Comparison of ENCODE assay signal across 26 cellular contexts in genomic region chr7:116618729-116619128, GRCh38. TPM values are rescaled to one million over a fixed set of nuclear protein-coding genes. Genes with fewer than 3 reads are reported as not detected.
DNase-seq lines count a peak whose midpoint lies in the region; ATAC-seq, FAIRE-seq and TF ChIP-seq lines count a peak whose summit lies in the region.
"Had no signal": no experiment of that assay in that cellular context is flagged by ENCODE, and none has a peak within 500 bp of the region (broad histone marks: within the 10 kb centered on the region; RNA-seq: fewer than 3 reads in every experiment).

No MANE protein-coding gene starts in this region.

- H4K20me1 ChIP-seq in HepG2 (ENCODE audit: insufficient read depth, low read length) = no peaks in the 10 kb centered on the region
- no peaks in the 10 kb centered on the region for H4K20me1 ChIP-seq in IMR-90 (ENCODE audit: insufficient read depth, low read length)
- H4K20me1 ChIP-seq in K562 (replicated peaks; ENCODE audit: control insufficient read depth, insufficient read depth, low read length) = no peaks in the 10 kb centered on the region
- H4K20me1 ChIP-seq: BLaER1 had no signal

- DNase-seq in HepG2 (ENCODE audit: low spot score) = no peak
- no peak for DNase-seq in right lobe of liver
- DNase-seq in IMR-90 = no peak
- DNase-seq in K562 (ENCODE audit: extremely low read depth in 1 of 4, low spot score in 3 of 4) = no peak
- DNase-seq in GM13976 (ENCODE audit: low spot score) = no peak
- no peak for DNase-seq in lower leg skin (ENCODE audit: low spot score in 2 of 2)
- DNase-seq: ACHN; BE2C; C1 segment of cervical spinal cord; CD4-positive, alpha-beta memory T cell; CD4-positive, CD25-positive, alpha-beta regulatory T cell; CD8-positive, alpha-beta memory T cell; COR-L47; DMS 273 treated with DMSO at 0.1 percent for 48 hours; DMS153; DMS53; DND-41; EL; GDM1 had no signal

- in situ Hi-C loops in HepG2 (cut with HindIII; ENCODE audit: extremely low pct_ligation_motif_present, low pct_unique_long_range_greater_than_20kb) (no loop called here), IMR-90 (cut with MboI; ENCODE audit: low sequenced_read_pairs) (no loop called here), K562 (cut with MboI) (no loop called here), GM13976 (cut with MboI; ENCODE audit: low sequenced_read_pairs, unreplicated experiment) (no loop called here)

- no peak for TF ChIP-seq POLR2A in HepG2 (IDR thresholded peaks at IDR 0.05; ENCODE audit: insufficient read depth in 1 of 2, low read depth in 2 of 2, low read length in 2 of 2)
- TF ChIP-seq POLR2A in right lobe of liver (IDR thresholded peaks at IDR 0.05) = no peak
- no peak for TF ChIP-seq POLR2A in IMR-90 (IDR thresholded peaks at IDR 0.05; ENCODE audit: low read depth, low read length)
- TF ChIP-seq POLR2A in K562 (conservative IDR thresholded peaks at IDR 0.05) = no peak
- TF ChIP-seq POLR2A in lower leg skin (IDR thresholded peaks at IDR 0.05) = no peak

- no peak overlapping the region for H3K4ac ChIP-seq in IMR-90 (ENCODE audit: low read depth, low read length)

- H2AK5ac ChIP-seq in IMR-90 (ENCODE audit: low read depth, low read length) = no peak overlapping the region

- BruUV-seq in HepG2 (replicated peaks; lab: Mats Ljungman, UMichigan) = no TSS peak
- no TSS peak for BruUV-seq in IMR-90 (replicated peaks; lab: Mats Ljungman, UMichigan)
- BruUV-seq in K562 (replicated peaks; lab: Mats Ljungman, UMichigan) = no TSS peak

- CTCF ChIA-PET in HepG2 (lab: Yijun Ruan, JAX; ENCODE audit: low intra/inter-chr PET ratio, low total read pairs) = no interaction called here
- CTCF ChIA-PET in IMR-90 (lab: Yijun Ruan, JAX) = no interaction called here
- CTCF ChIA-PET in K562 (lab: Yijun Ruan, JAX; ENCODE audit: low intra/inter-chr PET ratio) = no interaction called here

- no peak overlapping the region for H3K27ac ChIP-seq in HepG2 (ENCODE audit: extremely low read length, insufficient read depth, low read length)
- no peak overlapping the region for H3K27ac ChIP-seq in right lobe of liver
- no peak overlapping the region for H3K27ac ChIP-seq in IMR-90 (ENCODE audit: insufficient read depth, low read length)
- no peak overlapping the region for H3K27ac ChIP-seq in K562 (ENCODE audit: extremely low read depth, low read depth, low read length)
- H3K27ac ChIP-seq: 22Rv1, BLaER1 had no signal

- H3K4me3 ChIP-seq in HepG2 (replicated peaks in 1 of 3; ENCODE audit: insufficient read depth in 1 of 3, low read depth in 2 of 3, low read length in 3 of 3) = no peak overlapping the region
- H3K4me3 ChIP-seq in right lobe of liver = no peak overlapping the region
- no peak overlapping the region for H3K4me3 ChIP-seq in IMR-90 (ENCODE audit: insufficient read depth, low read depth, low read length)
- no peak overlapping the region for H3K4me3 ChIP-seq in K562
- H3K4me3 ChIP-seq in lower leg skin (ENCODE audit: low read depth, poor library complexity, severe bottlenecking) = no peak overlapping the region
- H3K4me3 ChIP-seq: BLaER1, GM12878 had no signal

- H3K36me3 ChIP-seq in HepG2 (replicated peaks in 1 of 2; ENCODE audit: control insufficient read depth in 1 of 2, insufficient read depth in 2 of 2, low read length in 2 of 2) (no peaks in the 10 kb centered on the region), right lobe of liver (no peaks in the 10 kb centered on the region), IMR-90 (ENCODE audit: control insufficient read depth, insufficient read depth, low read length) (no peaks in the 10 kb centered on the region), K562 (ENCODE audit: control insufficient read depth, insufficient read depth, low read length) (no peaks in the 10 kb centered on the region)
- H3K36me3 ChIP-seq: BE2C, BLaER1 had no signal

- H3K9me1 ChIP-seq in IMR-90 (ENCODE audit: insufficient read depth, low read length) (peaks cover 4% of the 10 kb centered on the region; the same call in 1 of the 2 replicates), K562 (ENCODE audit: control insufficient read depth, insufficient read depth, low read length) (no peaks in the 10 kb centered on the region)

- no peak overlapping the region for H2AK9ac ChIP-seq in IMR-90 (replicated peaks; ENCODE audit: low read depth, low read length, poor library complexity)

- H3K9me3 ChIP-seq in HepG2 (ENCODE audit: low read length) (no peaks in the 10 kb centered on the region), right lobe of liver (no peaks in the 10 kb centered on the region), IMR-90 (ENCODE audit: control insufficient read depth, insufficient read depth, low read length) (peaks cover 2% of the 10 kb centered on the region; the same call in 1 of the 2 replicates), K562 (replicated peaks; ENCODE audit: control insufficient read depth, insufficient read depth, low read depth, low read length) (no peaks in the 10 kb centered on the region)
- H3K9me3 ChIP-seq: BE2C had no signal

- no peak overlapping the region for H4K91ac ChIP-seq in IMR-90 (ENCODE audit: insufficient read depth, low read depth, low read length)

- FAIRE-seq in HepG2 (lab: Jason Lieb, UNC) (no peak), K562 (lab: Jason Lieb, UNC) (no peak)
- FAIRE-seq: GM12878, GM12892, GM19239 had no signal

- POLR2A ChIA-PET in HepG2 (lab: Yijun Ruan, JAX) = no interaction called here
- POLR2A ChIA-PET in IMR-90 (lab: Charles Lee; ENCODE audit: unreplicated experiment) = no interaction called here
- POLR2A ChIA-PET in K562 (lab: Yijun Ruan, JAX) = interaction anchor here (0.5 kb wide), 1 partner anchor 306 kb away, joined by 3 read pairs; no protein-coding TSS in a partner anchor

- no peak overlapping the region for H4K8ac ChIP-seq in IMR-90 (ENCODE audit: low read depth in 2 of 2, low read length in 2 of 2)

- WGBS in HepG2 (ENCODE audit: low lambda C conversion rate) = 44% methylated on average over 2 of the region's 2 CpGs
- WGBS in right lobe of liver (ENCODE audit: insufficient coverage, low coverage, low lambda C conversion rate, missing lambda C conversion rate) = 83% methylated on average over 2 of the region's 2 CpGs
- 78% methylated on average over 1 of the region's 2 CpGs; no CpG with 5 or more reads in 1 of the 2 experiments for WGBS in IMR-90 (ENCODE audit: extremely low coverage in 2 of 2, insufficient read length in 1 of 2), 2 experiments
- 5% methylated on average over 2 of the region's 2 CpGs for WGBS in K562 (ENCODE audit: insufficient coverage, low coverage, missing lambda C conversion rate)
- whole genome bisulfite sequencing in lower leg skin, 2 donors = 89 to 90% methylated on average over 2 of the region's 2 CpGs

- intact Hi-C loops in HepG2 (cut with micrococcal nuclease; ENCODE audit: unreplicated experiment) = no loop called here
- intact Hi-C loops in right lobe of liver (cut with DNase I) = no loop called here
- intact Hi-C loops in IMR-90 (cut with micrococcal nuclease) = no loop called here
- intact Hi-C loops in K562 (cut with micrococcal nuclease) = no loop called here
- intact Hi-C loops in lower leg skin (cut with DNase I; ENCODE audit: low total_unique reads) = no loop called here

- H3K18ac ChIP-seq in IMR-90 (ENCODE audit: low read depth, low read length) = no peak overlapping the region

- H3K79me1 ChIP-seq in IMR-90 (ENCODE audit: low read depth in 1 of 2, low read length in 2 of 2) = no peaks in the 10 kb centered on the region

- H3K56ac ChIP-seq in IMR-90 (ENCODE audit: extremely low read depth, insufficient read depth, low read length) = no peak overlapping the region

- H4K5ac ChIP-seq in IMR-90 (ENCODE audit: low read depth, low read length) = no peak overlapping the region

- no peak overlapping the region for H2AFZ ChIP-seq in HepG2 (ENCODE audit: low read length)
- no peak overlapping the region for H2AFZ ChIP-seq in IMR-90 (replicated peaks; ENCODE audit: low read length, poor library complexity)
- no peak overlapping the region for H2AFZ ChIP-seq in K562 (ENCODE audit: low read depth, low read length)

- TF ChIP-seq RAD21 in HepG2 (CRISPR knock-in tag; IDR thresholded peaks at IDR 0.05) (no peak), IMR-90 (IDR thresholded peaks at IDR 0.05; ENCODE audit: low read length) (no peak), K562 (CRISPR knock-in tag; conservative IDR thresholded peaks at IDR 0.05 in 1 of 2, IDR thresholded peaks at IDR 0.05 in 1 of 2) (no peak)

- H3K4me2 ChIP-seq in HepG2 (ENCODE audit: low read depth, low read length) (no peak overlapping the region), IMR-90 (ENCODE audit: low read depth, low read length) (no peak overlapping the region), K562 (ENCODE audit: insufficient read depth, low read length) (no peak overlapping the region)
- H3K4me2 ChIP-seq: BLaER1 had no signal

- no peak overlapping the region for H3K9ac ChIP-seq in HepG2 (ENCODE audit: insufficient read depth, low read depth, low read length)
- no peak overlapping the region for H3K9ac ChIP-seq in IMR-90 (ENCODE audit: low read depth, low read length)
- no peak overlapping the region for H3K9ac ChIP-seq in K562 (ENCODE audit: insufficient read depth in 1 of 2, low read depth in 2 of 2, low read length in 2 of 2)
- H3K9ac ChIP-seq: BLaER1 had no signal

- H3K79me2 ChIP-seq in HepG2 (ENCODE audit: insufficient read depth, low read length) = no peaks in the 10 kb centered on the region
- no peaks in the 10 kb centered on the region for H3K79me2 ChIP-seq in K562 (ENCODE audit: control insufficient read depth, insufficient read depth, low read length)

- no peak overlapping the region for H2BK5ac ChIP-seq in IMR-90 (ENCODE audit: low read depth, low read length, poor library complexity, severe bottlenecking)

- no peak overlapping the region for H3K14ac ChIP-seq in IMR-90 (replicated peaks; ENCODE audit: low read depth, low read length)

- TF ChIP-seq CTCF in HepG2 (CRISPR knock-in tag; IDR thresholded peaks at IDR 0.05) (no peak), right lobe of liver (IDR thresholded peaks at IDR 0.05) (no peak), IMR-90 (conservative IDR thresholded peaks at IDR 0.05; ENCODE audit: low read depth, low read length) (no peak), K562 (IDR thresholded peaks at IDR 0.05 in 2 of 3, conservative IDR thresholded peaks at IDR 0.05 in 1 of 3; ENCODE audit: insufficient read depth in 2 of 3, low read depth in 1 of 3, low read length in 3 of 3) (no peak), GM13976 (IDR thresholded peaks at IDR 0.05; ENCODE audit: borderline replicate concordance, control extremely low read depth, extremely low read depth, insufficient read depth, missing control alignments) (no peak), lower leg skin (IDR thresholded peaks at IDR 0.05) (no peak)

- H3K4me1 ChIP-seq in HepG2 (ENCODE audit: insufficient read depth, low read length) = no peaks in the 10 kb centered on the region
- H3K4me1 ChIP-seq in right lobe of liver = peaks cover 0 to 6% (median 0%) of the 10 kb centered on the region in 4 donors
- H3K4me1 ChIP-seq in IMR-90 (ENCODE audit: control insufficient read depth, insufficient read depth, low read length) = no peaks in the 10 kb centered on the region
- H3K4me1 ChIP-seq in K562 (replicated peaks in 1 of 2; ENCODE audit: control insufficient read depth in 2 of 2, insufficient read depth in 2 of 2, low read length in 2 of 2) = no peaks in the 10 kb centered on the region
- H3K4me1 ChIP-seq: BE2C, BLaER1 had no signal

- peaks cover 0 to 4% of the 10 kb centered on the region in 2 experiments; a peak in 1 of 5 replicates for H3K27me3 ChIP-seq in HepG2 (ENCODE audit: control insufficient read depth in 1 of 2, insufficient read depth in 2 of 2, low read length in 2 of 2)
- H3K27me3 ChIP-seq in right lobe of liver = no peaks in the 10 kb centered on the region
- peaks cover 7% of the 10 kb centered on the region for H3K27me3 ChIP-seq in IMR-90 (ENCODE audit: control insufficient read depth, insufficient read depth, low read length)
- H3K27me3 ChIP-seq in K562 (ENCODE audit: control insufficient read depth in 2 of 2, insufficient read depth in 2 of 2, low read length in 2 of 2) = 0 out of 5 replicates have a peak, but pooled peaks cover 0 to 4% of the 10 kb centered on the region in 2 experiments
- H3K27me3 ChIP-seq: BLaER1 had no signal

- no peak overlapping the region for H2BK15ac ChIP-seq in IMR-90 (ENCODE audit: low read depth, low read length)

- no peak for TF ChIP-seq EP300 in HepG2 (IDR thresholded peaks at IDR 0.05; ENCODE audit: low read depth in 2 of 2, low read length in 2 of 2)
- TF ChIP-seq EP300 in HepG2 (CRISPR knock-in tag; IDR thresholded peaks at IDR 0.05; ENCODE audit: borderline replicate concordance) = no peak
- no peak for TF ChIP-seq EP300 in K562 (IDR thresholded peaks at IDR 0.05; ENCODE audit: low read length)

- H2BK20ac ChIP-seq in IMR-90 (ENCODE audit: low read depth, low read length) = no peak overlapping the region

- no peak overlapping the region for H3K23ac ChIP-seq in IMR-90 (ENCODE audit: low read depth, low read length)

- ATAC-seq in HepG2 (no peak), right lobe of liver (no peak), IMR-90 (ENCODE audit: low read depth) (no peak), K562 (no peak), HG03469 (IDR thresholded peaks at IDR 0.05; ENCODE audit: unreplicated experiment) (no peak)
- ATAC-seq: GM12878 had no signal

- dilution Hi-C loops in IMR-90 (cut with HindIII; ENCODE audit: low sequenced_read_pairs, unreplicated experiment) = no loop called here

- H2BK120ac ChIP-seq in IMR-90 (ENCODE audit: low read depth, low read length) = no peak overlapping the region

RNA-seq across cellular contexts. Expression of gene MET, which starts 53.3 kb away (rescaled TPM):
- total RNA-seq in HepG2 (2016; rRNA removed; fragmentation: Illumina TruSeq; extraction: Trizol) (23.3 and 31.5 TPM in 2 replicates), right lobe of liver (10 to 100 TPM; 32.9 to 45.2 (median 37.2) TPM), IMR-90 (2012; rRNA removed) (68.0 and 84.6 TPM in 2 replicates), K562 (2014; rRNA removed) (0.86 and 1.5 TPM in 2 replicates), K562 (2014; rRNA removed; fragmentation: Illumina TruSeq; extraction: Trizol) (0.70 and 0.84 TPM in 2 replicates), K562 (2015; rRNA removed; fragmentation: Illumina TruSeq; extraction: Trizol) (0.83 and 1.1 TPM in 2 replicates), K562 (2021) (0.65 and 1.2 TPM in 2 replicates), lower leg skin (10 to 100 TPM; 15.8 to 28.2 (median 24.5) TPM)
- 6.7 and 9.1 TPM in 2 replicates for total RNA-seq in HepG2 (2016; cell fraction: cytosol; rRNA removed; fragmentation: Illumina TruSeq; extraction: Trizol; ENCODE audit: low read depth)
- total RNA-seq in HepG2 (2016; cell fraction: insoluble cytoplasmic fraction; rRNA removed; fragmentation: Illumina TruSeq; extraction: Trizol) = 22.2 and 30.9 TPM in 2 replicates
- total RNA-seq in HepG2 (2016; cell fraction: membrane; rRNA removed; fragmentation: Illumina TruSeq; extraction: Trizol) = 13.5 and 13.7 TPM in 2 replicates
- total RNA-seq in HepG2 (2016; cell fraction: nucleus; rRNA removed; fragmentation: Illumina TruSeq; extraction: Trizol) = 41.6 and 49.0 TPM in 2 replicates
- polyA plus RNA-seq in HepG2 (2011; rRNA removed) (20.4 and 21.8 TPM in 2 replicates), IMR-90 (2012; rRNA removed) (14.5 and 15.0 TPM in 2 replicates), K562 (2011; rRNA removed) (0.22 and 2.4 TPM in 2 replicates), K562 (2014; fragmentation: Illumina TruSeq; extraction: Trizol) (1.1 and 1.3 TPM in 2 replicates), K562 (2014; fragmentation: Nextera tagmentation; extraction: Ambion mirVana) (1 to 10 TPM; 1.3 to 1.5 TPM), K562 (2014; rRNA removed) (0.47 and 0.90 TPM in 2 replicates)
- 12.9 and 19.5 TPM in 2 replicates for polyA plus RNA-seq in HepG2 (2011; cell fraction: cytosol; rRNA removed)
- polyA plus RNA-seq in HepG2 (2011; cell fraction: nucleus; rRNA removed) = 10.0 and 10.1 TPM in 2 replicates
- 29.8 and 37.6 TPM in 2 replicates for polyA plus RNA-seq in HepG2 (2012)
- 1.00 and 1.2 TPM in 2 replicates for polyA plus RNA-seq in HepG2 (2016; cell fraction: cytosol; fragmentation: Illumina TruSeq; extraction: Trizol; ENCODE audit: low read depth)
- 12.2 TPM in 2 replicates for polyA plus RNA-seq in HepG2 (2016; cell fraction: insoluble cytoplasmic fraction; fragmentation: Illumina TruSeq; extraction: Trizol; ENCODE audit: low read depth)
- 2.8 and 2.9 TPM in 2 replicates for polyA plus RNA-seq in HepG2 (2016; cell fraction: membrane; fragmentation: Illumina TruSeq; extraction: Trizol; ENCODE audit: low read depth)
- 21.5 and 22.5 TPM in 2 replicates for polyA plus RNA-seq in HepG2 (2016; cell fraction: nucleus; fragmentation: Illumina TruSeq; extraction: Trizol; ENCODE audit: insufficient read depth, low read depth)
- 90.9 and 232 TPM in 2 replicates for polyA minus RNA-seq in HepG2 (2011; rRNA and poly(A)+ RNA removed; ENCODE audit: low replicate concordance)
- 55.1 and 63.9 TPM in 2 replicates for polyA minus RNA-seq in HepG2 (2011; cell fraction: cytosol; rRNA and poly(A)+ RNA removed)
- 75.3 and 92.4 TPM in 2 replicates for polyA minus RNA-seq in HepG2 (2011; cell fraction: nucleus; rRNA and poly(A)+ RNA removed)
- 7.0 and 7.9 TPM in 2 replicates for polyA plus RNA-seq in IMR-90 (2012; cell fraction: cytosol; rRNA removed)
- polyA plus RNA-seq in IMR-90 (2012; cell fraction: nucleus; rRNA removed; ENCODE audit: low replicate concordance) = 3.0 and 10.6 TPM in 2 replicates
- 0.97 and 1.1 TPM in 2 replicates for total RNA-seq in K562 (2011; cell fraction: chromatin; rRNA removed; ENCODE audit: low replicate concordance)
- 0.66 and 0.83 TPM in 2 replicates for total RNA-seq in K562 (2011; cell fraction: nucleolus; rRNA removed)
- total RNA-seq in K562 (2011; cell fraction: nucleoplasm; rRNA removed) = 1.3 and 1.9 TPM in 2 replicates
- 0.21 and 0.69 TPM in 2 replicates for polyA plus RNA-seq in K562 (2011; cell fraction: cytosol; rRNA removed)
- 0.48 and 0.97 TPM in 2 replicates for polyA plus RNA-seq in K562 (2011; cell fraction: nucleus; rRNA removed)
- 1.5 and 2.0 TPM in 2 replicates for polyA plus RNA-seq in K562 (2012)
- polyA minus RNA-seq in K562 (2011; rRNA and poly(A)+ RNA removed) = 0.90 and 2.0 TPM in 2 replicates
- polyA minus RNA-seq in K562 (2011; cell fraction: cytosol; rRNA and poly(A)+ RNA removed) = 1.0 and 1.3 TPM in 2 replicates
- 1.3 and 2.2 TPM in 2 replicates for polyA minus RNA-seq in K562 (2011; cell fraction: nucleus; rRNA and poly(A)+ RNA removed)
- total RNA-seq: CD4-positive, CD25-positive, alpha-beta regulatory T cell had no signal
- polyA plus RNA-seq: CD14-positive monocyte; CD4-positive, alpha-beta memory T cell; CD4-positive, CD25-positive, alpha-beta regulatory T cell; CD8-positive, alpha-beta memory T cell had no signal

Comparison
In these comparisons a context has a peak if more than half of its experiments do, and no peak if none do; other contexts are left out.
1. Of the 241 proteins assayed by ChIP-seq in both HepG2 and K562: peak only in HepG2: MAFF and MAFK; only in K562: MAFG; in both: none; in neither: 238.